8 cellular contexts compared by ENCODE assay signal in genomic region chr3:136753112-136753939, GRCh38. TPM values are rescaled to one million over a fixed set of nuclear protein-coding genes. Genes with fewer than 3 reads are reported as not detected.
DNase-seq lines count a peak whose midpoint lies in the region; ATAC-seq and TF ChIP-seq lines count a peak whose summit lies in the region.

No MANE protein-coding gene starts in this region.

- POLR2A ChIA-PET in AG04450 (lab: Yijun Ruan, JAX) = interaction anchor here (0.8 to 2.3 kb wide), 26 partner anchors 13 to 1330 kb away, joined by 3 to 34 read pairs (median 5); partner anchors contain the start of genes MSL2, NCK1 and SLC35G2
- POLR2A ChIA-PET in T-cell (lab: Charles Lee) = interaction anchor here (0.5 to 1.9 kb wide), 12 partner anchors 64 to 564 kb away, joined by 3 to 34 read pairs (median 6); partner anchors contain the start of genes MSL2 (in 2 of the 2) and NCK1 (in 2 of the 2)

- no peak overlapping the region for H2BK12ac ChIP-seq in trophoblast cell (ENCODE audit: low read length)

- CTCF ChIA-PET in AG04450 (lab: Charles Lee) = interaction anchor here (0.5 to 7.2 kb wide), 96 partner anchors 11 to 682 kb away, joined by 3 to 159 read pairs (median 5); partner anchors contain the start of genes IL20RB, MSL2 and NCK1
- CTCF ChIA-PET in T-cell (lab: Charles Lee) = interaction anchor here (0.8 to 3.0 kb wide), 34 partner anchors 11 to 682 kb away, joined by 3 to 89 read pairs (median 5); partner anchors contain the start of genes NCK1 (in 2 of the 2), MSL2 (in 1 of the 2) and PCCB (in 1 of the 2)

- peak overlapping the region; percentile 89 for H2BK120ac ChIP-seq in trophoblast cell (ENCODE audit: insufficient read depth, low read length, poor library complexity)

- H3K9ac ChIP-seq in trophoblast cell (ENCODE audit: low read length) = peak overlapping the region; percentile 71

- H3K79me2 ChIP-seq in trophoblast cell (ENCODE audit: control insufficient read depth, insufficient read depth, low read length, poor library complexity) = peaks cover 20% of the 10 kb centered on the region

- ATAC-seq in GM18870 (IDR thresholded peaks at IDR 0.05; ENCODE audit: unreplicated experiment) (peak; percentile 43), T-cell (replicated peaks in 1 of 4) (no peak), HG02623 (IDR thresholded peaks at IDR 0.05; ENCODE audit: unreplicated experiment) (no peak)

- peak overlapping the region; percentile 69 for H3K4ac ChIP-seq in trophoblast cell (ENCODE audit: low read depth, low read length)

- H3K27me3 ChIP-seq in AG04450 (ENCODE audit: control insufficient read depth, insufficient read depth, low read length) (no peaks in the 10 kb centered on the region), trophoblast cell (ENCODE audit: insufficient read depth, low read length) (no peaks in the 10 kb centered on the region)

- peak overlapping the region; percentile 70 for H3K4me3 ChIP-seq in AG04450 (ENCODE audit: low read depth, low read length)
- peak overlapping the region; percentile 63 for H3K4me3 ChIP-seq in fibroblast of pulmonary artery (replicated peaks; ENCODE audit: low read depth, low read length)
- peak overlapping the region; percentile 55 for H3K4me3 ChIP-seq in trophoblast cell (ENCODE audit: low read depth, low read length)

- TF ChIP-seq CTCF in AG04450 (IDR thresholded peaks at IDR 0.05; ENCODE audit: low read depth, low read length) (no peak; the same call in 1 of the 2 replicates), fibroblast of pulmonary artery (IDR thresholded peaks at IDR 0.05; ENCODE audit: low read length, missing control alignments) (peak; percentile 31)

- no peaks in the 10 kb centered on the region for H3K36me3 Mint-ChIP-seq in T-cell

- H3K27me3 Mint-ChIP-seq in T-cell = no peaks in the 10 kb centered on the region

- peaks cover 6 to 12% of the 10 kb centered on the region in 2 experiments for H3K4me1 ChIP-seq in trophoblast cell (ENCODE audit: control insufficient read depth in 1 of 2, insufficient read depth in 2 of 2, low read length in 2 of 2)

- peaks cover 16% of the 10 kb centered on the region for H3K79me1 ChIP-seq in trophoblast cell (ENCODE audit: low read length)

- H3K23ac ChIP-seq in trophoblast cell (ENCODE audit: low read length) = no peak overlapping the region

- DNase-seq in AG04450 (ENCODE audit: low read depth, low spot score) = no peak
- DNase-seq in T-cell = no peak
- no peak for DNase-seq in fibroblast of pulmonary artery (ENCODE audit: low read depth)
- peak in 1 of 2 donors; percentile 48 for DNase-seq in trophoblast cell
- DNase-seq in KG1 (lab: John Stamatoyannopoulos, UW) = no peak
- DNase-seq in NCI-H2171 treated with DMSO at 0.1 percent for 48 hours (lab: John Stamatoyannopoulos, UW) = no peak

- H3K27ac Mint-ChIP-seq in T-cell = peak overlapping the region; percentile 94 to 95

- H2AK5ac ChIP-seq in trophoblast cell (ENCODE audit: low read length) = no peak overlapping the region

- H3K27ac ChIP-seq in AG04450 (ENCODE audit: low read depth, low read length) (peak overlapping the region; percentile 99), trophoblast cell (ENCODE audit: low read depth, low read length) (peak overlapping the region; percentile 96)

- H4K12ac ChIP-seq in trophoblast cell (ENCODE audit: low read depth, low read length) = peak overlapping the region; percentile 98

- peak overlapping the region; percentile 90 to 93 (median 92) for H3K4me3 Mint-ChIP-seq in T-cell

- no peaks in the 10 kb centered on the region for H3K36me3 ChIP-seq in trophoblast cell (ENCODE audit: control insufficient read depth in 1 of 2, insufficient read depth in 2 of 2, low read length in 2 of 2)

- WGBS in trophoblast cell (ENCODE audit: extremely low coverage, insufficient coverage, insufficient read length) = no CpG with 5 or more reads among the region's 13 CpGs

- H2AFZ ChIP-seq in trophoblast cell (ENCODE audit: insufficient read depth, low read length, poor library complexity) = peak overlapping the region; percentile 97

- H3K9me3 ChIP-seq in AG04450 (ENCODE audit: control insufficient read depth, insufficient read depth, low read length) (no peaks in the 10 kb centered on the region), trophoblast cell (ENCODE audit: insufficient read depth, low read depth, low read length) (no peaks in the 10 kb centered on the region)

- peak overlapping the region; percentile 94 for H2BK5ac ChIP-seq in trophoblast cell (ENCODE audit: low read depth, low read length, poor library complexity)

- peak overlapping the region; percentile 93 for H3K14ac ChIP-seq in trophoblast cell (ENCODE audit: low read length)

- peaks cover 41 to 49% (median 47%) of the 10 kb centered on the region in 3 donors for H3K4me1 Mint-ChIP-seq in T-cell

- peak overlapping the region; percentile 74 for H3K18ac ChIP-seq in trophoblast cell (ENCODE audit: low read length)

- peak overlapping the region; percentile 97 for H4K8ac ChIP-seq in trophoblast cell (ENCODE audit: low read depth, low read length)

- H4K91ac ChIP-seq in trophoblast cell (ENCODE audit: low read depth, low read length) = peak overlapping the region; percentile 94

- H3K4me2 ChIP-seq in trophoblast cell (ENCODE audit: low read length) = peak overlapping the region; percentile 53

- H3K9me3 Mint-ChIP-seq in T-cell = peaks cover 0 to 1% (median 0%) of the 10 kb centered on the region in 3 donors

RNA-seq across cellular contexts. Expression of gene STAG1, which starts 1.1 kb away (rescaled TPM):
- polyA plus RNA-seq in AG04450 (2011; rRNA removed) = 21.3 and 30.1 TPM in 2 replicates
- polyA minus RNA-seq in AG04450 (2011; rRNA and poly(A)+ RNA removed) = 24.0 and 43.8 TPM in 2 replicates
- total RNA-seq in T-cell = 10 to 100 TPM; 38.9 to 52.5 (median 42.7) TPM
- 13.3 and 13.7 TPM in 2 replicates for polyA plus RNA-seq in trophoblast cell (2013)
